ENCODE assay signal across 22 cellular contexts in genomic region chr11:14059491-14059890, GRCh38.
DNase-seq lines count a peak whose midpoint lies in the region; ATAC-seq and TF ChIP-seq lines count a peak whose summit lies in the region.
"Had no signal": no experiment of that assay in that cellular context is flagged by ENCODE, and none has a peak within 500 bp of the region (broad histone marks: within the 10 kb centered on the region; RNA-seq: fewer than 3 reads in every experiment).

No MANE protein-coding gene starts in this region.

- no peaks in the 10 kb centered on the region for H3K36me3 ChIP-seq in left ventricle myocardium inferior
- H3K36me3 ChIP-seq: heart left ventricle had no signal

- H3K27ac ChIP-seq in left ventricle myocardium inferior (replicated peaks) = no peak overlapping the region
- H3K27ac ChIP-seq: heart left ventricle, testis had no signal

- peaks cover 7% of the 10 kb centered on the region for H3K36me3 Mint-ChIP-seq in endothelial cell (ENCODE audit: low read depth, unreplicated experiment)
- H3K36me3 Mint-ChIP-seq: natural killer cell had no signal

- no peaks in the 10 kb centered on the region for H3K27me3 Mint-ChIP-seq in endothelial cell (ENCODE audit: unreplicated experiment)

- DNase-seq in CD1c-positive myeloid dendritic cell (ENCODE audit: extremely low spot score) (peak; percentile 15), NCI-H2029 (lab: John Stamatoyannopoulos, UW) (peak; percentile 5), endothelial cell (ENCODE audit: low spot score) (peak; percentile 21), medulla oblongata (ENCODE audit: extremely low spot score) (peak; percentile 71), NCI-H1436 (lab: John Stamatoyannopoulos, UW) (no peak), T-helper 9 cell (no peak), left ventricle myocardium inferior (no peak)
- DNase-seq: activated CD4-positive, alpha-beta T cell treated with anti-CD3 and anti-CD28 coated beads, Interleukin-2, amount 50 U/mL, for 1 hour; activated naive CD4-positive, alpha-beta T cell treated with anti-CD3 and anti-CD28 coated beads for 36 hours; amniotic stem cell; effector CD8-positive, alpha-beta T cell; natural killer cell; NCI-H1092 treated with DMSO at 0.1 percent for 48 hours; NCI-H2081; NCI-H446; occipital lobe; Right ventricle myocardium superior; stimulated activated naive CD4-positive, alpha-beta T cell treated with Interleukin-2 at 50 U/mL for 16 hours; testis had no signal

- no peak overlapping the region for H3K4me3 ChIP-seq in left ventricle myocardium inferior
- H3K4me3 ChIP-seq: heart left ventricle, testis had no signal

- TF ChIP-seq CTCF in endothelial cell (IDR thresholded peaks at IDR 0.05; ENCODE audit: unreplicated experiment) (no peak), left ventricle myocardium inferior (IDR thresholded peaks at IDR 0.05; ENCODE audit: borderline replicate concordance) (no peak)

- peak overlapping the region; percentile 96 for H3K27ac Mint-ChIP-seq in endothelial cell (ENCODE audit: unreplicated experiment)
- H3K27ac Mint-ChIP-seq: activated naive CD4-positive, alpha-beta T cell treated with anti-CD3 and anti-CD28 coated beads for 36 hours; natural killer cell had no signal

- no peak overlapping the region for H3K4me3 Mint-ChIP-seq in endothelial cell (ENCODE audit: unreplicated experiment)
- H3K4me3 Mint-ChIP-seq: activated naive CD4-positive, alpha-beta T cell treated with anti-CD3 and anti-CD28 coated beads for 36 hours; natural killer cell had no signal

- no peaks in the 10 kb centered on the region for H3K9me3 Mint-ChIP-seq in endothelial cell (ENCODE audit: unreplicated experiment)
- H3K9me3 Mint-ChIP-seq: activated naive CD4-positive, alpha-beta T cell treated with anti-CD3 and anti-CD28 coated beads for 36 hours; natural killer cell had no signal

- peaks cover 53% of the 10 kb centered on the region for H3K4me1 Mint-ChIP-seq in endothelial cell (ENCODE audit: unreplicated experiment)

- intact Hi-C loops in left ventricle myocardium inferior (cut with micrococcal nuclease) = no loop called here

- H3K27me3 ChIP-seq in left ventricle myocardium inferior (ENCODE audit: low read depth) = peaks cover 32% of the 10 kb centered on the region
- H3K27me3 ChIP-seq: heart left ventricle, testis had no signal

- no peaks in the 10 kb centered on the region for H3K4me1 ChIP-seq in left ventricle myocardium inferior
- H3K4me1 ChIP-seq: testis had no signal

- no peaks in the 10 kb centered on the region for H3K9me3 ChIP-seq in left ventricle myocardium inferior (replicated peaks)
- H3K9me3 ChIP-seq: heart left ventricle, testis had no signal

- ATAC-seq in HG03097 (IDR thresholded peaks at IDR 0.05; ENCODE audit: low FRiP score, unreplicated experiment) = no peak
- ATAC-seq: heart left ventricle, left lobe of liver, natural killer cell had no signal

Comparison
In these comparisons a context has a peak if more than half of its experiments do, and no peak if none do; other contexts are left out.
1. DNase-seq: peak in CD1c-positive myeloid dendritic cell (single experiment), NCI-H2029 (single experiment), endothelial cell (single experiment) and medulla oblongata (single experiment); none in NCI-H1436 (single experiment), T-helper 9 cell (single experiment) and left ventricle myocardium inferior (single experiment).